In the genomic region with DNA sequence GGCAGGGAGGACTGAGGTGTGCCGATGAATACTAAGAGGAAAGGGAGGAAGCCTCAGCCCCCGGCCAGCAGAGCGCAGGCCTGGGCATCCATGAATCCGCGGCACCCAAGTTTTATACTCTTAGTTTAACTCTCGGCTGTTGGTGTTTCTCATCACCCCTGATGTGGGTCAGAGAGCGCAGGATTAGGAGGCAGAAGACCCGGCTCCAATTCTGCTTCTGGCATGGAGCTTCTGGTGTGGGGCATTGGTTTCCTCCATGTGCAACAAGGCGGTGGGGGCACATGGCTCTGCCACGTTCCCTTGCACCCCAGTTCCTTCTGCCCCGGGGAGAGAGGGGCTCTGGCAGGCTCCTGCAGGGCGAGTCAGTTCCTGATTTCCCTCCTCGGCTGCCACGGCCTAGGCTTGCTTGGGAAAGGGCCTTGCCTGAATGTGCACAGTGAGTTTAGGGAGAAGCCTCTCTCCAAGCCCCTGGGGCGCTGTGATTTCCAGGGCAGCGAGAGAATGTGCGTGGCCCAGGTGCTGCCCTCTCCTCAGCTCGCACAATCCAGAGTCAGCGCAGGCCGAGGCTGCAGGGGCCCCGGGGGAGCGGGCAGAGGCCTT, we compare ENCODE assay signal across 1 cellular context.
TF ChIP-seq lines count a peak whose summit lies in the region.

No MANE protein-coding gene starts in this region.

TF ChIP-seq in H1, 55 proteins besides CTCF, POLR2A, EP300 and RAD21:
- TF ChIP-seq SIRT6 (IDR thresholded peaks at IDR 0.05; ENCODE audit: low read length) (no peak), GABPA (IDR thresholded peaks at IDR 0.05; ENCODE audit: borderline replicate concordance, insufficient read depth, low read length) (no peak), RXRA (IDR thresholded peaks at IDR 0.05; ENCODE audit: insufficient read depth, low read depth, low read length) (no peak), TEAD4 (IDR thresholded peaks at IDR 0.05; ENCODE audit: low read depth, low read length) (no peak), BCL11A (IDR thresholded peaks at IDR 0.05; ENCODE audit: low read depth in 2 of 2, low read length in 2 of 2) (no peak), KDM1A (IDR thresholded peaks at IDR 0.05; ENCODE audit: borderline replicate concordance, low read length) (no peak), EGR1 (IDR thresholded peaks at IDR 0.05; ENCODE audit: borderline replicate concordance, low read depth, low read length) (no peak), POLR2AphosphoS5 (IDR thresholded peaks at IDR 0.05; ENCODE audit: low read depth, low read length) (no peak), TAF1 (IDR thresholded peaks at IDR 0.05; ENCODE audit: low read depth, low read length) (no peak), ASH2L (IDR thresholded peaks at IDR 0.05; ENCODE audit: low read length) (no peak), KDM5A (IDR thresholded peaks at IDR 0.05; ENCODE audit: low read length) (no peak), MAFK (IDR thresholded peaks at IDR 0.05; ENCODE audit: low read depth, low read length) (no peak), SP1 (IDR thresholded peaks at IDR 0.05; ENCODE audit: low read depth, low read length) (no peak), SP4 (IDR thresholded peaks at IDR 0.05; ENCODE audit: low read length) (no peak), EZH2 (IDR thresholded peaks at IDR 0.05; ENCODE audit: low read depth, low read length, severe bottlenecking) (no peak), SIX5 (IDR thresholded peaks at IDR 0.05; ENCODE audit: low read depth, low read length) (no peak), NANOG (IDR thresholded peaks at IDR 0.05; ENCODE audit: insufficient read depth, low read depth, low read length, poor library complexity, severe bottlenecking) (no peak), JUND (IDR thresholded peaks at IDR 0.05; ENCODE audit: low read length) (no peak), PHF8 (conservative IDR thresholded peaks at IDR 0.05; ENCODE audit: low read depth, low read length) (no peak)
- TF ChIP-seq, protein P1, sequence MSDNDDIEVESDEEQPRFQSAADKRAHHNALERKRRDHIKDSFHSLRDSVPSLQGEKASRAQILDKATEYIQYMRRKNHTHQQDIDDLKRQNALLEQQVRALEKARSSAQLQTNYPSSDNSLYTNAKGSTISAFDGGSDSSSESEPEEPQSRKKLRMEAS (IDR thresholded peaks at IDR 0.05) = no peak
